13 cellular contexts compared by ENCODE assay signal in genomic region chr14:73427516-73428264, GRCh38. TPM values are rescaled to one million over a fixed set of nuclear protein-coding genes. Genes with fewer than 3 reads are reported as not detected.
DNase-seq lines count a peak whose midpoint lies in the region; ATAC-seq, FAIRE-seq and TF ChIP-seq lines count a peak whose summit lies in the region.
"Had no signal": no experiment of that assay in that cellular context is flagged by ENCODE, and none has a peak within 500 bp of the region (broad histone marks: within the 10 kb centered on the region; RNA-seq: fewer than 3 reads in every experiment).

No MANE protein-coding gene starts in this region.

- DNase-seq in heart right ventricle (no peak), cardiac septum (ENCODE audit: low spot score) (no peak), endothelial cell (ENCODE audit: low spot score) (no peak), upper lobe of right lung (no peak), RCC 7860 (ENCODE audit: low spot score) (no peak), dorsolateral prefrontal cortex (no peak)
- DNase-seq: activated naive CD8-positive, alpha-beta T cell treated with anti-CD3 and anti-CD28 coated beads for 36 hours; cortex of kidney; immature natural killer cell; NCI-H1436 treated with DMSO at 0.1 percent for 48 hours had no signal

- H3K4me3 Mint-ChIP-seq in endothelial cell (ENCODE audit: unreplicated experiment) (no peak overlapping the region), nephron (no peak overlapping the region)
- H3K4me3 Mint-ChIP-seq: activated naive CD8-positive, alpha-beta T cell treated with anti-CD3 and anti-CD28 coated beads for 36 hours; immature natural killer cell had no signal

- peaks cover 3 to 58% (median 42%) of the 10 kb centered on the region in 9 donors for H3K4me1 ChIP-seq in heart right ventricle
- peaks cover 29% of the 10 kb centered on the region for H3K4me1 ChIP-seq in upper lobe of right lung

- H3K27me3 Mint-ChIP-seq in endothelial cell (ENCODE audit: unreplicated experiment): peaks cover 2% of the 10 kb centered on the region
- H3K27me3 Mint-ChIP-seq in nephron (ENCODE audit: low read depth): no peaks in the 10 kb centered on the region
- H3K27me3 Mint-ChIP-seq: activated naive CD8-positive, alpha-beta T cell treated with anti-CD3 and anti-CD28 coated beads for 36 hours had no signal

- intact Hi-C loops in heart right ventricle (cut with DNase I) (loop anchor here in 2 of 10 donors (5.0 kb wide), 1 partner anchor 35 kb away; no protein-coding TSS in a partner anchor), cardiac septum (cut with DNase I) (loop anchor here (5.0 kb wide), 1 partner anchor 35 kb away; no protein-coding TSS in a partner anchor), upper lobe of right lung (cut with DNase I) (no loop called here), dorsolateral prefrontal cortex (cut with DNase I) (no loop called here)

- TF ChIP-seq CTCF in heart right ventricle (IDR thresholded peaks at IDR 0.05) (no peak), endothelial cell (IDR thresholded peaks at IDR 0.05; ENCODE audit: unreplicated experiment) (no peak), nephron (IDR thresholded peaks at IDR 0.05; ENCODE audit: unreplicated experiment in 3 of 3) (no peak), upper lobe of right lung (IDR thresholded peaks at IDR 0.05) (no peak), dorsolateral prefrontal cortex (IDR thresholded peaks at IDR 0.05 in 54 of 56, conservative IDR thresholded peaks at IDR 0.05 in 2 of 56; ENCODE audit: low read depth in 1 of 56, partially characterized antibody in 56 of 56) (no peak)

- H3K4me1 Mint-ChIP-seq in endothelial cell (ENCODE audit: unreplicated experiment) (peaks cover 42% of the 10 kb centered on the region), nephron (peaks cover 9% of the 10 kb centered on the region)

- H3K36me3 ChIP-seq in heart right ventricle (peaks cover 0 to 3% (median 0%) of the 10 kb centered on the region in 9 donors), upper lobe of right lung (no peaks in the 10 kb centered on the region)

- H3K4me3 ChIP-seq in heart right ventricle (no peak overlapping the region), upper lobe of right lung (no peak overlapping the region), dorsolateral prefrontal cortex (no peak overlapping the region)

- H3K27me3 ChIP-seq in heart right ventricle (no peaks in the 10 kb centered on the region), upper lobe of right lung (no peaks in the 10 kb centered on the region), dorsolateral prefrontal cortex (no peaks in the 10 kb centered on the region)

- H3K9me3 ChIP-seq in heart right ventricle (no peaks in the 10 kb centered on the region), upper lobe of right lung (no peaks in the 10 kb centered on the region)

- H3K27ac Mint-ChIP-seq in endothelial cell (ENCODE audit: unreplicated experiment): peak overlapping the region; percentile 72
- H3K27ac Mint-ChIP-seq in nephron: peak overlapping the region in 2 of 3 experiments; percentile 8 to 36
- H3K27ac Mint-ChIP-seq: activated naive CD8-positive, alpha-beta T cell treated with anti-CD3 and anti-CD28 coated beads for 36 hours had no signal

- 73 to 79% methylated on average over 4 of the region's 4 CpGs for WGBS in heart right ventricle, 2 donors

- H3K9me3 Mint-ChIP-seq in endothelial cell (ENCODE audit: unreplicated experiment) (no peaks in the 10 kb centered on the region), nephron (no peaks in the 10 kb centered on the region)
- H3K9me3 Mint-ChIP-seq: activated naive CD8-positive, alpha-beta T cell treated with anti-CD3 and anti-CD28 coated beads for 36 hours; immature natural killer cell had no signal

- H3K36me3 Mint-ChIP-seq in endothelial cell (ENCODE audit: low read depth, unreplicated experiment): peaks cover 4% of the 10 kb centered on the region
- H3K36me3 Mint-ChIP-seq in nephron (ENCODE audit: low read depth): peaks cover 8% of the 10 kb centered on the region
- H3K36me3 Mint-ChIP-seq: immature natural killer cell had no signal

- peak overlapping the region in 9 of 10 donors; percentile 5 to 86 (median 65) for H3K27ac ChIP-seq in heart right ventricle
- peak overlapping the region; percentile 60 for H3K27ac ChIP-seq in upper lobe of right lung
- H3K27ac ChIP-seq in dorsolateral prefrontal cortex: peak overlapping the region in 24 of 59 donors; percentile 1 to 61 (median 34)

- ATAC-seq in heart right ventricle: peak in 4 of 8 donors; percentile 19 to 71 (median 56)
- ATAC-seq in upper lobe of right lung: no peak
- no peak for ATAC-seq in HG03460 (IDR thresholded peaks at IDR 0.05; ENCODE audit: unreplicated experiment)

- FAIRE-seq in RCC 7860 (lab: Jason Lieb, UNC): no peak
- FAIRE-seq: TTC549 had no signal

RNA-seq across cellular contexts. Expression of gene NUMB, which starts 30.7 kb away (rescaled TPM):
- total RNA-seq in heart right ventricle (10 to 100 TPM; 27.0 to 42.6 (median 33.3) TPM), cardiac septum (34.9 TPM), endothelial cell (ENCODE audit: unreplicated experiment) (218 TPM), upper lobe of right lung (139 TPM), dorsolateral prefrontal cortex (10 to 100 TPM; 49.2 to 92.1 (median 68.4) TPM)
- polyA plus RNA-seq in heart right ventricle: 10 to 100 TPM; 18.9 to 32.0 TPM
